14 cellular contexts compared by ENCODE assay signal in the genomic region with DNA sequence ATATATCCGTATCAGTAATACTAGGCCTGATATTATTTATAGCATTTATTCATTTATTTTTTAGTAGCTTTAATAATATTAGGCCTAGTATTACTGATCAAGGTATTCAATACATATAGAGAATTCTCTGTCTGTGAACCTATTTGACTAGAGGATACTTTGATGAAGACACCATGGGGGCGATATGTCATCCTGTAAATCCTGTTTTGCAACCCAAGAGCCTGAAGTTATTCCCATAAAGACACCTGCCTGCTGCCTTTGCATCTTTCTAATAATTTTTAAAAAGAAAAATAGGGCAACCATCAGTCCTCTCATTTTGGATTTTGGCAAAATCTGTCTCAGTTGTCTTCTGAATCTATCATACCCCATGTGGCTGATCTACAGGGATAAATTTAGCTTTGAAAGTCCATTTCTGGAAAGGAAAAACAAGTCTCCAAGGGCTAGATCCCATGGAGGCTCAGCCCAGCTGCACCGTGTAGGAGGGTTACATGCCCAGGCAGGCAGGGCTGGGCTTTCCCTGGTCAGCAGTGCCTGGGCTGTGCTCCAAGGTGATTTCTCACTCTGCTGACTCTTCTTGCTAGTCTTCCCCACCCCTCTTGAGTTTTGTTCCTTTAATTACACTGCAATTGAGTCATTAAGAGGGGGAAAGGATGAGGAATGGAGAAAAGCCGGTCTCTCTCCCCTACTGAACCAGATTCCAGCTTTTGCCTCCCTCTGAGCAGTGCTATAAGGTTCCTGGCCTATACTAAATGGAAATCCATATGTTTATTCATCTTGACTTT.
A peak's percentile ranks its signal among the peaks of the same experiment; 100 is the strongest.
DNase-seq lines count a peak whose midpoint lies in the region; ATAC-seq and TF ChIP-seq lines count a peak whose summit lies in the region.
"Had no signal": no experiment of that assay in that cellular context is flagged by ENCODE, and none has a peak within 500 bp of the region (broad histone marks: within the 10 kb centered on the region; RNA-seq: fewer than 3 reads in every experiment).

No MANE protein-coding gene starts in this region.

- H3K9me3 ChIP-seq in left lung: no peaks in the 10 kb centered on the region

- no peak for TF ChIP-seq CTCF in left lung (IDR thresholded peaks at IDR 0.05)

- ATAC-seq in left lung (peak; percentile 92), HG03442 (IDR thresholded peaks at IDR 0.05; ENCODE audit: unreplicated experiment) (no peak)

- no peaks in the 10 kb centered on the region for H3K27me3 ChIP-seq in left lung

- no peak overlapping the region for H3K27ac ChIP-seq in left lung

- peak; percentile 61 for DNase-seq in DMS 273 (lab: John Stamatoyannopoulos, UW; ENCODE audit: unreplicated experiment)
- DNase-seq in astrocyte of the hippocampus (ENCODE audit: low read depth, low spot score): peak; percentile 15
- peak in 1 of 2 donors; percentile 61 for DNase-seq in left lung
- DNase-seq in activated naive CD4-positive, alpha-beta T cell treated with Interleukin-2 at 50 U/mL for 16 hours: no peak
- DNase-seq in activated CD4-positive, CD25-positive, alpha-beta regulatory T cell treated with anti-CD3 and anti-CD28 coated beads, Interleukin-2, amount 50 U/mL, for 72 hours: no peak
- DNase-seq in NCI-H226: no peak
- DNase-seq: activated CD8-positive, alpha-beta memory T cell treated with anti-CD3 and anti-CD28 coated beads for 24 hours; activated gamma-delta T cell; DMS153; mesendoderm; NCI-H526 treated with DMSO at 0.1 percent for 48 hours; Right ventricle myocardium superior had no signal

- TF ChIP-seq EP300 in Ishikawa (IDR thresholded peaks at IDR 0.05; ENCODE audit: borderline replicate concordance): peak; percentile 52; the same call in 1 of the 2 replicates

- H3K36me3 ChIP-seq in left lung: no peaks in the 10 kb centered on the region

- H3K4me1 ChIP-seq in left lung: no peaks in the 10 kb centered on the region

- intact Hi-C loops in left lung (cut with DNase I): loop anchor here (5.0 kb wide), 2 partner anchors 119 to 124 kb away; no protein-coding TSS in a partner anchor

- H3K4me3 ChIP-seq in left lung: no peak overlapping the region

- no peak for TF ChIP-seq RAD21 in Ishikawa (IDR thresholded peaks at IDR 0.05; ENCODE audit: low read depth)

TF ChIP-seq in Ishikawa, 13 proteins besides CTCF, POLR2A, EP300 and RAD21:
- no peak for TF ChIP-seq CREB1 (IDR thresholded peaks at IDR 0.05; ENCODE audit: low read depth)
- TF ChIP-seq, protein P1, sequence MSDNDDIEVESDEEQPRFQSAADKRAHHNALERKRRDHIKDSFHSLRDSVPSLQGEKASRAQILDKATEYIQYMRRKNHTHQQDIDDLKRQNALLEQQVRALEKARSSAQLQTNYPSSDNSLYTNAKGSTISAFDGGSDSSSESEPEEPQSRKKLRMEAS (IDR thresholded peaks at IDR 0.05): no peak
- TF ChIP-seq TEAD4 (IDR thresholded peaks at IDR 0.05): peak; percentile 77
- peak; percentile 63 for TF ChIP-seq TCF12 (IDR thresholded peaks at IDR 0.05; ENCODE audit: low read depth)
- TF ChIP-seq NFIC (IDR thresholded peaks at IDR 0.05): peak; percentile 63
- no peak for TF ChIP-seq FOXM1 (IDR thresholded peaks at IDR 0.05; ENCODE audit: borderline replicate concordance, low read depth)
- TF ChIP-seq, protein P2, sequence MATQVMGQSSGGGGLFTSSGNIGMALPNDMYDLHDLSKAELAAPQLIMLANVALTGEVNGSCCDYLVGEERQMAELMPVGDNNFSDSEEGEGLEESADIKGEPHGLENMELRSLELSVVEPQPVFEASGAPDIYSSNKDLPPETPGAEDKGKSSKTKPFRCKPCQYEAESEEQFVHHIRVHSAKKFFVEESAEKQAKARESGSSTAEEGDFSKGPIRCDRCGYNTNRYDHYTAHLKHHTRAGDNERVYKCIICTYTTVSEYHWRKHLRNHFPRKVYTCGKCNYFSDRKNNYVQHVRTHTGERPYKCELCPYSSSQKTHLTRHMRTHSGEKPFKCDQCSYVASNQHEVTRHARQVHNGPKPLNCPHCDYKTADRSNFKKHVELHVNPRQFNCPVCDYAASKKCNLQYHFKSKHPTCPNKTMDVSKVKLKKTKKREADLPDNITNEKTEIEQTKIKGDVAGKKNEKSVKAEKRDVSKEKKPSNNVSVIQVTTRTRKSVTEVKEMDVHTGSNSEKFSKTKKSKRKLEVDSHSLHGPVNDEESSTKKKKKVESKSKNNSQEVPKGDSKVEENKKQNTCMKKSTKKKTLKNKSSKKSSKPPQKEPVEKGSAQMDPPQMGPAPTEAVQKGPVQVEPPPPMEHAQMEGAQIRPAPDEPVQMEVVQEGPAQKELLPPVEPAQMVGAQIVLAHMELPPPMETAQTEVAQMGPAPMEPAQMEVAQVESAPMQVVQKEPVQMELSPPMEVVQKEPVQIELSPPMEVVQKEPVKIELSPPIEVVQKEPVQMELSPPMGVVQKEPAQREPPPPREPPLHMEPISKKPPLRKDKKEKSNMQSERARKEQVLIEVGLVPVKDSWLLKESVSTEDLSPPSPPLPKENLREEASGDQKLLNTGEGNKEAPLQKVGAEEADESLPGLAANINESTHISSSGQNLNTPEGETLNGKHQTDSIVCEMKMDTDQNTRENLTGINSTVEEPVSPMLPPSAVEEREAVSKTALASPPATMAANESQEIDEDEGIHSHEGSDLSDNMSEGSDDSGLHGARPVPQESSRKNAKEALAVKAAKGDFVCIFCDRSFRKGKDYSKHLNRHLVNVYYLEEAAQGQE (IDR thresholded peaks at IDR 0.05; ENCODE audit: low read depth): no peak

Comparison
In these comparisons a context has a peak if more than half of its experiments do, and no peak if none do; other contexts are left out.
1. DNase-seq: peak in DMS 273 (single experiment) and astrocyte of the hippocampus (single experiment); none in activated naive CD4-positive, alpha-beta T cell treated with Interleukin-2 at 50 U/mL for 16 hours (single experiment), activated CD4-positive, CD25-positive, alpha-beta regulatory T cell treated with anti-CD3 and anti-CD28 coated beads, Interleukin-2, amount 50 U/mL, for 72 hours (single experiment) and NCI-H226 (single experiment).